ENCODE assay signal across 17 cellular contexts in the genomic region with DNA sequence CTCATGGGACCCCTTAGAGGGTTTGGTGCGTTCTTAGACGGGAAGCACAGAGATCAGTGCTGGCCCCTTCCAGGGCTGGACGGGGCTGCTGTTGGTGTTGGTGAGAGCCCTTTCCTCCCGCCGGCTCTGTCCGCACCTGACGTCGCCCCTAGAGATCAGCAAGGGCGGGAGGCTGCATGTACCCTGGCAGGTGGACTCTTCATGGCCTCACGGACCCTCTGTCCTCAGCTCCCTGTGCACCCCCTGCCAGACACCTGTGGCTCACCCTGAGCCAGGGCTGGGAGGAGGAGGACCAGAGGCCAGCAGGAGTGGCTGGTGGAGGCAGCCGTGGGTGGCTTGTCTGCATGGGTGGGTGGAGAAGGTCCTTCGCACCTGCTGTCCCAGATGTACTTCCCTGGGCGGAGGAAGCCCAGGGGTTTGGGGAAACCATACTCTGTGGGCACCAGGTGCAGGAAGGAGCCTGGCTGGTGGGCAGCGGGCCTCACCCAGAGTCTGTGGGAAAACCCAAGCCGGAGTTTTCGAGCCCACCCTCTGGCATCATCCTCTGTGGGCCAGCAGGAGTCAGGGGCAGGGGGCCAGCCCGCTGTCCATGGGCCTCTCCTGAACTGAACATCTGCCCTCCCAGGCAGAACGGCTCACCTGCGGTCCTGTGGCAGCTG.
A peak's percentile ranks its signal among the peaks of the same experiment; 100 is the strongest.
DNase-seq lines count a peak whose midpoint lies in the region; ATAC-seq, FAIRE-seq and TF ChIP-seq lines count a peak whose summit lies in the region.
"Had no signal": no experiment of that assay in that cellular context is flagged by ENCODE, and none has a peak within 500 bp of the region (broad histone marks: within the 10 kb centered on the region; RNA-seq: fewer than 3 reads in every experiment).

No MANE protein-coding gene starts in this region.

- no peak overlapping the region for H3K4me3 ChIP-seq in CD8-positive, alpha-beta T cell (ENCODE audit: low read depth, low read length)
- no peak overlapping the region for H3K4me3 ChIP-seq in kidney (ENCODE audit: low read length in 2 of 2)
- H3K4me3 ChIP-seq in stomach smooth muscle (ENCODE audit: low read length in 2 of 2) = no peak overlapping the region
- H3K4me3 ChIP-seq: lower lobe of right lung, PC-9 had no signal

- no peaks in the 10 kb centered on the region for H3K9me3 Mint-ChIP-seq in CD8-positive, alpha-beta T cell
- H3K9me3 Mint-ChIP-seq: activated T-cell treated with anti-CD3 and anti-CD28 coated beads, Interleukin-2, amount 50 U/mL, for 72 hours; endodermal cell had no signal

- no peak for FAIRE-seq in kidney (lab: Jason Lieb, UNC)

- POLR2A ChIA-PET in CD8-positive, alpha-beta T cell (lab: Charles Lee) = interaction anchor here (0.9 to 1.6 kb wide), 4 partner anchors 24 to 59 kb away, joined by 3 to 5 read pairs (median 3); no protein-coding TSS in a partner anchor
- POLR2A ChIA-PET in RWPE1 (lab: Yijun Ruan, JAX; ENCODE audit: low non-redundant PET) = no interaction called here

- no peaks in the 10 kb centered on the region for H3K27me3 Mint-ChIP-seq in CD8-positive, alpha-beta T cell (ENCODE audit: low read depth)
- H3K27me3 Mint-ChIP-seq: naive thymus-derived CD4-positive, alpha-beta T cell; progenitor cell of endocrine pancreas had no signal

- no peak for TF ChIP-seq CTCF in CD8-positive, alpha-beta T cell (IDR thresholded peaks at IDR 0.05)
- TF ChIP-seq CTCF in RWPE1 (conservative IDR thresholded peaks at IDR 0.05; ENCODE audit: low read depth) = no peak
- TF ChIP-seq CTCF in kidney (IDR thresholded peaks at IDR 0.05; ENCODE audit: borderline replicate concordance, extremely low read depth, insufficient read depth) = no peak

- no peak overlapping the region for H3K9ac ChIP-seq in kidney (ENCODE audit: low read length in 2 of 2)
- no peak overlapping the region for H3K9ac ChIP-seq in stomach smooth muscle (ENCODE audit: low read length in 2 of 2)

- peaks cover 79% of the 10 kb centered on the region for H3K36me3 ChIP-seq in CD8-positive, alpha-beta T cell (ENCODE audit: insufficient read depth, low read length)
- H3K36me3 ChIP-seq in kidney (ENCODE audit: control insufficient read depth in 1 of 2, insufficient read depth in 2 of 2, low read length in 2 of 2) (peaks cover 2 to 26% of the 10 kb centered on the region in 2 donors), stomach smooth muscle (ENCODE audit: control insufficient read depth in 2 of 2, insufficient read depth in 2 of 2, low read length in 2 of 2) (peaks cover 39 to 45% of the 10 kb centered on the region in 2 donors)

- intact Hi-C loops in CD8-positive, alpha-beta T cell (cut with DNase I, micrococcal nuclease) = no loop called here
- intact Hi-C loops in kidney (cut with DNase I) = loop anchor here (5.0 kb wide), 1 partner anchor 52 kb away; no protein-coding TSS in a partner anchor

- peak in 1 of 7 experiments; percentile 10 for DNase-seq in CD8-positive, alpha-beta T cell
- DNase-seq in RWPE1 (ENCODE audit: low spot score) (no peak), kidney (peak; percentile 64), HT-29 (ENCODE audit: low spot score) (no peak)
- DNase-seq: activated T-cell treated with anti-CD3 and anti-CD28 coated beads, Interleukin-2, amount 50 U/mL, for 72 hours; KG1; NCI-H1048; NCI-H2107; NCI-H69; PC-9 had no signal

- no peak overlapping the region for H3K27ac ChIP-seq in CD8-positive, alpha-beta T cell (ENCODE audit: low read depth, low read length)
- H3K27ac ChIP-seq in RWPE1 (peak overlapping the region; percentile 68), kidney (ENCODE audit: low read depth in 2 of 2, low read length in 2 of 2) (no peak overlapping the region), stomach smooth muscle (ENCODE audit: low read length) (peak overlapping the region; percentile 69)
- H3K27ac ChIP-seq: lower lobe of right lung, PC-9 had no signal

- H3K27me3 ChIP-seq in CD8-positive, alpha-beta T cell (ENCODE audit: insufficient read depth, low read length) = no peaks in the 10 kb centered on the region
- H3K27me3 ChIP-seq in stomach smooth muscle (ENCODE audit: control insufficient read depth in 1 of 2, insufficient read depth in 2 of 2, low read length in 2 of 2) = no peaks in the 10 kb centered on the region

- peak overlapping the region; percentile 27 for H3K27ac Mint-ChIP-seq in CD8-positive, alpha-beta T cell
- H3K27ac Mint-ChIP-seq: activated T-cell treated with anti-CD3 and anti-CD28 coated beads, Interleukin-2, amount 50 U/mL, for 72 hours; progenitor cell of endocrine pancreas had no signal

- no peak overlapping the region for H3K4me3 Mint-ChIP-seq in CD8-positive, alpha-beta T cell
- H3K4me3 Mint-ChIP-seq: activated T-cell treated with anti-CD3 and anti-CD28 coated beads, Interleukin-2, amount 50 U/mL, for 72 hours; endodermal cell; naive thymus-derived CD4-positive, alpha-beta T cell had no signal

- H3K9me3 ChIP-seq in CD8-positive, alpha-beta T cell (ENCODE audit: low read length) = no peaks in the 10 kb centered on the region
- no peaks in the 10 kb centered on the region for H3K9me3 ChIP-seq in kidney (ENCODE audit: control insufficient read depth in 1 of 2, low read length in 2 of 2)
- no peaks in the 10 kb centered on the region for H3K9me3 ChIP-seq in stomach smooth muscle (ENCODE audit: control insufficient read depth in 2 of 2, low read length in 2 of 2)
- H3K9me3 ChIP-seq: lower lobe of right lung had no signal

- no peak for ATAC-seq in CD8-positive, alpha-beta T cell
- no peak for ATAC-seq in activated CD4-positive, CD25-positive, alpha-beta regulatory T cell treated with anti-CD3 and anti-CD28 coated beads, Interleukin-2, amount 50 U/mL, for 24 hours
- ATAC-seq in GM19324 (IDR thresholded peaks at IDR 0.05; ENCODE audit: low FRiP score, unreplicated experiment) = no peak
- ATAC-seq: activated T-cell treated with anti-CD3 and anti-CD28 coated beads, Interleukin-2, amount 50 U/mL, for 72 hours; naive thymus-derived CD4-positive, alpha-beta T cell had no signal

- CTCF ChIA-PET in CD8-positive, alpha-beta T cell (lab: Charles Lee) = interaction anchor here (1.0 to 8.7 kb wide), 7 partner anchors 26 to 113 kb away, joined by 3 to 75 read pairs (median 4); no protein-coding TSS in a partner anchor
- CTCF ChIA-PET in RWPE1 (lab: Yijun Ruan, JAX) = interaction anchor here (0.6 kb wide), 1 partner anchor 71 kb away, joined by 3 read pairs; no protein-coding TSS in a partner anchor

- peaks cover 42% of the 10 kb centered on the region for H3K4me1 ChIP-seq in CD8-positive, alpha-beta T cell (ENCODE audit: insufficient read depth, low read length)
- H3K4me1 ChIP-seq in kidney (ENCODE audit: control insufficient read depth in 1 of 2, insufficient read depth in 1 of 2, low read depth in 1 of 2, low read length in 2 of 2) = peaks cover 0 to 2% of the 10 kb centered on the region in 2 donors
- H3K4me1 ChIP-seq in stomach smooth muscle (ENCODE audit: control insufficient read depth, insufficient read depth, low read length) = peaks cover 26% of the 10 kb centered on the region

- peaks cover 65% of the 10 kb centered on the region for H3K36me3 Mint-ChIP-seq in CD8-positive, alpha-beta T cell

- H3K4me1 Mint-ChIP-seq in CD8-positive, alpha-beta T cell (ENCODE audit: low read depth) = peaks cover 31% of the 10 kb centered on the region
- H3K4me1 Mint-ChIP-seq: endodermal cell had no signal

Comparison
In these comparisons a context has a peak if more than half of its experiments do, and no peak if none do; other contexts are left out.
1. H3K27ac ChIP-seq: peak in RWPE1 (single experiment) and stomach smooth muscle (single experiment); none in CD8-positive, alpha-beta T cell (single experiment) and kidney (0 of 2).